26 cellular contexts compared by ENCODE assay signal in the genomic region with DNA sequence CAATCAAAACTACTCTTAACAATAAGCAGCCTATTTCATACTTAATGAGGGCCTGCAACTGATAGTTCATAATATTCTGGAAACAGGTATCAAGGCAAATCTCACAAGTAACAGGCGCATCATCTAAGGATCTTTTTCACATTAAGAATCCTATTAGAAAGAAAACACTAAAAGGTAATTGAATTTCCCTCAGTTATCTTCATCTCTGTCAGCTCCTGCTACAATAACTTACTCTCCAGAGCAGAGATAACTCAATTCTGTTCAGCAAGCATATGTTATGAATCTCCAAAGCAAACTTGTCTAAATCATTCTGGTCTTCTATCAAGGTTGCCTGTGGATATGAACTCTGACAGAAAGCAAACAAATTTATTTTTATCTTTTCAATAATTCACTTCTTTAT.
"Had no signal": no experiment of that assay in that cellular context is flagged by ENCODE, and none has a peak within 500 bp of the region (broad histone marks: within the 10 kb centered on the region; RNA-seq: fewer than 3 reads in every experiment).

No MANE protein-coding gene starts in this region.

- DNase-seq: dermis blood vessel endothelial cell; dorsolateral prefrontal cortex; effector CD4-positive, alpha-beta T cell; effector memory CD4-positive, alpha-beta T cell; foreskin keratinocyte; heart left ventricle; hypothalamus; immature natural killer cell; islet precursor cell; kidney; kidney glomerular epithelial cell; left colon; left lung; left ventricle myocardium superior; lower lobe of right lung; mesenchymal stem cell; mucosa of descending colon; naive B cell; naive thymus-derived CD8-positive, alpha-beta T cell had no signal

- H3K27ac ChIP-seq: coronary artery, dorsolateral prefrontal cortex, esophagus muscularis mucosa, foreskin keratinocyte, gastroesophageal sphincter, heart left ventricle, hepatocyte, left lung, lower lobe of right lung had no signal

- H2AFZ ChIP-seq: hepatocyte had no signal

- H3K4me1 ChIP-seq: esophagus muscularis mucosa, foreskin keratinocyte, gastroesophageal sphincter, heart left ventricle, left lung, lower lobe of right lung had no signal

- H3K79me2 ChIP-seq: hepatocyte had no signal

- H3K4me2 ChIP-seq: hepatocyte had no signal

- H3K36me3 ChIP-seq: esophagus muscularis mucosa, gastroesophageal sphincter, heart left ventricle, left lung, lower lobe of right lung had no signal

- FAIRE-seq: colon, endometrium, endothelial cell of umbilical vein had no signal

- H3K9me3 ChIP-seq: esophagus muscularis mucosa, gastroesophageal sphincter, heart left ventricle, left lung, lower lobe of right lung, mucosa of descending colon had no signal

- H3K27me3 ChIP-seq: dorsolateral prefrontal cortex, esophagus muscularis mucosa, foreskin keratinocyte, gastroesophageal sphincter, heart left ventricle, hepatocyte, left lung had no signal

- H3K4me3 ChIP-seq: coronary artery, dorsolateral prefrontal cortex, esophagus muscularis mucosa, gastroesophageal sphincter, heart left ventricle, hepatocyte, left lung, lower lobe of right lung, mucosa of descending colon had no signal
